8 cellular contexts compared by ENCODE assay signal in the genomic region with DNA sequence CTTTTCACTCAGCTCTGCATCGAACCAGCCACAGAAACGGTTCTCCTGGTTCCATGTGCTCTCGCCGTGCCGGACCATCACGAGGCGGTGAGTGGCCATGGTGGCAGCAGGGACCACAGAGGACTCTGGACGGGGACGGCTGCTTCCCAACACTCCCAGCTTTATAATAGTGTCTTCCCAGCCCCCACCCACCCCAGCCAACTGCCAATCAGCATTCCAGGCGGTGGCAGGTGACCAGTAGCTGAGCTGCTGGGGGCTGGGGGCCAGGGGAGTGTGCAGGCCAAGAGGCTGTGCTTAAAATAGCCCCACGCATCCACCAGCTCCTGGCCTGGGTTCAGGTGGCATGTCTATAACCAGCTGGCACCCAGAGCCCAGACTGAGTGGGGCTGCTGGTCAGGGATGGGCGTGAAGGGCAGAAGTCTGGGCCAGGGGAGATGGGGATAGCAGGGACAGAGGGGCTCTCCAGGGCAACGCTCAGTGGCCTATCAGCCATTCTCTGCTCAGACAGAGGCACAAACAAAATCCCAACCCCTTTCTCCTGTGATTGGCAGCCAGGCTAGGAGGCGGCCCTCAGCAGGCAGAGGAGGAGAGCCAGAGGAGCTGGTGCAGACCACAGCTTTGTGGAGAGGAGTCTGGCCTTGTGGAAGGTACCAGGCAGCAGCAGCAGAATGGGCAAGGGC. TPM values are rescaled to one million over a fixed set of nuclear protein-coding genes. Genes with fewer than 3 reads are reported as not detected.
A peak's percentile ranks its signal among the peaks of the same experiment; 100 is the strongest.
DNase-seq lines count a peak whose midpoint lies in the region; ATAC-seq and TF ChIP-seq lines count a peak whose summit lies in the region.

A gene (minus strand): TSS at position 137 of the 680 bp plus-strand sequence. CDS start 38 bp downstream, at position 99.

- H3K9me3 Mint-ChIP-seq in activated naive CD4-positive, alpha-beta T cell treated with anti-CD3 and anti-CD28 coated beads, Interleukin-2, amount 10 ng/mL, durations not matched to agents 7 days and 5 days, result no peaks in the 10 kb centered on the region
- no peaks in the 10 kb centered on the region for H3K9me3 Mint-ChIP-seq in activated T-helper 17 cell treated with anti-CD3 and anti-CD28 coated beads, Interleukin-2, amount 50 U/mL, for 72 hours

- peaks cover 36% of the 10 kb centered on the region for H3K27me3 Mint-ChIP-seq in activated naive CD4-positive, alpha-beta T cell treated with anti-CD3 and anti-CD28 coated beads, Interleukin-2, amount 10 ng/mL, durations not matched to agents 7 days and 5 days
- H3K27me3 Mint-ChIP-seq in activated T-helper 17 cell treated with anti-CD3 and anti-CD28 coated beads, Interleukin-2, amount 50 U/mL, for 72 hours, result no peaks in the 10 kb centered on the region

- peak; percentile 28 for ATAC-seq in activated T-helper 17 cell treated with anti-CD3 and anti-CD28 coated beads, Interleukin-2, amount 50 U/mL, for 72 hours (replicated peaks)
- peak; percentile 15 for ATAC-seq in upper lobe of right lung
- no peak for ATAC-seq in HG03432 (IDR thresholded peaks at IDR 0.05; ENCODE audit: unreplicated experiment)
- ATAC-seq in HG03342 (IDR thresholded peaks at IDR 0.05; ENCODE audit: unreplicated experiment), result no peak

- H3K79me2 ChIP-seq in smooth muscle cell (ENCODE audit: low read depth), result no peaks in the 10 kb centered on the region

- intact Hi-C loops in upper lobe of right lung (cut with DNase I), result no loop called here

- peak within 1 kb of the TSS; percentile 19 for H3K27ac Mint-ChIP-seq in activated naive CD4-positive, alpha-beta T cell treated with anti-CD3 and anti-CD28 coated beads, Interleukin-2, amount 10 ng/mL, durations not matched to agents 7 days and 5 days
- peak within 1 kb of the TSS; percentile 65 for H3K27ac Mint-ChIP-seq in activated T-helper 17 cell treated with anti-CD3 and anti-CD28 coated beads, Interleukin-2, amount 50 U/mL, for 72 hours

- H3K4me3 ChIP-seq in upper lobe of right lung (no peak within 1 kb of the TSS), smooth muscle cell (no peak within 1 kb of the TSS)

- TF ChIP-seq CTCF in upper lobe of right lung (IDR thresholded peaks at IDR 0.05) (no peak), smooth muscle cell (IDR thresholded peaks at IDR 0.05; ENCODE audit: borderline replicate concordance, insufficient read depth, poor library complexity, severe bottlenecking) (no peak)

- DNase-seq in activated naive CD4-positive, alpha-beta T cell treated with anti-CD3 and anti-CD28 coated beads, Interleukin-2, amount 10 ng/mL, durations not matched to agents 7 days and 5 days, result no peak
- no peak for DNase-seq in activated naive CD4-positive, alpha-beta T cell (lab: John Stamatoyannopoulos, UW)
- DNase-seq in upper lobe of right lung (peak; percentile 64), smooth muscle cell (lab: John Stamatoyannopoulos, UW; ENCODE audit: unreplicated experiment) (no peak)

- CTCF ChIA-PET in activated naive CD4-positive, alpha-beta T cell treated with anti-CD3 and anti-CD28 coated beads, Interleukin-2, amount 10 ng/mL, durations not matched to agents 7 days and 5 days (lab: Charles Lee), result interaction anchor here (0.8 kb wide), 1 partner anchor 149 kb away, joined by 3 read pairs; no protein-coding TSS in a partner anchor

- no peak within 1 kb of the TSS for H3K4me3 Mint-ChIP-seq in activated naive CD4-positive, alpha-beta T cell treated with anti-CD3 and anti-CD28 coated beads, Interleukin-2, amount 10 ng/mL, durations not matched to agents 7 days and 5 days
- no peak within 1 kb of the TSS for H3K4me3 Mint-ChIP-seq in activated T-helper 17 cell treated with anti-CD3 and anti-CD28 coated beads, Interleukin-2, amount 50 U/mL, for 72 hours

- H3K27me3 ChIP-seq in layer of hippocampus (ENCODE audit: control insufficient read depth, insufficient read depth, low read length) (no peaks in the 10 kb centered on the region), upper lobe of right lung (no peaks in the 10 kb centered on the region), smooth muscle cell (ENCODE audit: low read depth) (no peaks in the 10 kb centered on the region)

- H3K4me1 ChIP-seq in upper lobe of right lung, result peaks cover 10% of the 10 kb centered on the region
- peaks cover 6% of the 10 kb centered on the region for H3K4me1 ChIP-seq in smooth muscle cell (ENCODE audit: low read depth)

- H3F3A ChIP-seq in smooth muscle cell (ENCODE audit: low read depth), result no peaks in the 10 kb centered on the region

- H3K4me2 ChIP-seq in smooth muscle cell, result no peak within 1 kb of the TSS

- no peaks in the 10 kb centered on the region for H3K9me3 ChIP-seq in upper lobe of right lung
- H3K9me3 ChIP-seq in smooth muscle cell (replicated peaks; ENCODE audit: low read depth), result no peaks in the 10 kb centered on the region

- WGBS in smooth muscle cell (ENCODE audit: low lambda C conversion rate), result 60% methylated on average over 14 of the region's 14 CpGs

- H3K4me1 Mint-ChIP-seq in activated naive CD4-positive, alpha-beta T cell treated with anti-CD3 and anti-CD28 coated beads, Interleukin-2, amount 10 ng/mL, durations not matched to agents 7 days and 5 days, result peaks cover 3% of the 10 kb centered on the region
- H3K4me1 Mint-ChIP-seq in activated T-helper 17 cell treated with anti-CD3 and anti-CD28 coated beads, Interleukin-2, amount 50 U/mL, for 72 hours, result peaks cover 15% of the 10 kb centered on the region

- peaks cover 5% of the 10 kb centered on the region for H4K20me1 ChIP-seq in smooth muscle cell (ENCODE audit: low read depth)

- peaks cover 10% of the 10 kb centered on the region for H3K36me3 Mint-ChIP-seq in activated naive CD4-positive, alpha-beta T cell treated with anti-CD3 and anti-CD28 coated beads, Interleukin-2, amount 10 ng/mL, durations not matched to agents 7 days and 5 days
- H3K36me3 Mint-ChIP-seq in activated T-helper 17 cell treated with anti-CD3 and anti-CD28 coated beads, Interleukin-2, amount 50 U/mL, for 72 hours (ENCODE audit: low read depth), result peaks cover 9% of the 10 kb centered on the region

- H3K36me3 ChIP-seq in upper lobe of right lung, result peaks cover 17% of the 10 kb centered on the region
- no peaks in the 10 kb centered on the region for H3K36me3 ChIP-seq in smooth muscle cell (ENCODE audit: low read depth)

- H3K27ac ChIP-seq in layer of hippocampus (ENCODE audit: low read depth, low read length) (peak within 1 kb of the TSS; percentile 15), upper lobe of right lung (no peak within 1 kb of the TSS), smooth muscle cell (ENCODE audit: low read depth) (no peak within 1 kb of the TSS)

- H2AFZ ChIP-seq in smooth muscle cell (ENCODE audit: low read depth), result no peak within 1 kb of the TSS

- H3K9ac ChIP-seq in smooth muscle cell (ENCODE audit: low read depth), result no peak within 1 kb of the TSS

RNA-seq across cellular contexts. Expression of the gene that starts here (rescaled TPM):
- 1 to 10 TPM in 1 of 2 donors, not detected in 1; 2.4 TPM for total RNA-seq in activated T-helper 17 cell treated with anti-CD3 and anti-CD28 coated beads, Interleukin-2, amount 50 U/mL, for 72 hours
- 1.1 TPM for total RNA-seq in upper lobe of right lung
- total RNA-seq in smooth muscle cell, result 0.54 TPM in 1 of 2 replicates, not detected in the other
- not detected in 2 replicates for polyA plus RNA-seq in smooth muscle cell

Comparison
In these comparisons a context has a peak if more than half of its experiments do, and no peak if none do; other contexts are left out.
1. ATAC-seq: peak in activated T-helper 17 cell treated with anti-CD3 and anti-CD28 coated beads, Interleukin-2, amount 50 U/mL, for 72 hours (single experiment) and upper lobe of right lung (single experiment); none in HG03432 (single experiment) and HG03342 (single experiment).